In the genomic region with DNA sequence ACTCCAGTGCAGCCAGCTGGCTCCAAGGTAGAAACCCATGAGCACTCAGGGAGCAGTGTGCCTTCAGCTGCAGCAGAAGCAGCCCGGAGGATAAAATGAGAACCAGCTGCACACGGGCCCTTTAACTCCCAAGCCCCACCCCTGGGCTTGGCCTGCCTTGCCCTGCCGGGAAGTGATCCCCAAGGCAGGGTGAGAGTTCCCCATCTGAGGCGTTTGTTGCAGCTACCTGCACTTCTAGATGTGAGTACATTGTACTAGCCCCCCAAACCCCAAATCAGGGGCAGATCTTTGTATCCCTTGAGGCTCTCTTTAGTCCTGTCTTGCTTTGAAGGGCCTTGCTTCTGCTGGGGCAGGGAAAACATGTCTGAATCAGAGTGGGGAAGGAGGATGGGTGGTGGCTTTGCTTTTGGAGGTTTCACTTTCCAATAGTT, we compare ENCODE assay signal across 8 cellular contexts.
DNase-seq lines count a peak whose midpoint lies in the region; ATAC-seq and TF ChIP-seq lines count a peak whose summit lies in the region.

A gene (plus strand): TSS at position 192 of the 431 bp plus-strand sequence. CDS start 10,088 bp downstream, outside the sequence.

- no peak for ATAC-seq in activated CD4-positive, CD25-positive, alpha-beta regulatory T cell treated with anti-CD3 and anti-CD28 coated beads, Interleukin-2, amount 50 U/mL, for 24 hours
- ATAC-seq in GM21723 (IDR thresholded peaks at IDR 0.05; ENCODE audit: unreplicated experiment): no peak

- peaks cover 21% of the 10 kb centered on the region for H3K36me3 Mint-ChIP-seq in nephron progenitor cell (ENCODE audit: low read depth)

- peak within 1 kb of the TSS; percentile 99 for H3K4me3 ChIP-seq in fibroblast of mammary gland (ENCODE audit: control insufficient read depth, low read depth, low read length)

- H3K27me3 Mint-ChIP-seq in nephron progenitor cell (ENCODE audit: low read depth, poor library complexity): peaks cover 3% of the 10 kb centered on the region

- TF ChIP-seq CTCF in fibroblast of mammary gland (conservative IDR thresholded peaks at IDR 0.05; ENCODE audit: control insufficient read depth, insufficient read depth, low read depth, low read length) (no peak), nephron progenitor cell (IDR thresholded peaks at IDR 0.05) (no peak)

- DNase-seq in activated CD4-positive, CD25-positive, alpha-beta regulatory T cell treated with anti-CD3 and anti-CD28 coated beads, Interleukin-2, amount 50 U/mL, for 72 hours: peak; percentile 57
- DNase-seq in NCI-H524 (lab: John Stamatoyannopoulos, UW) (peak; percentile 97 to 98), fibroblast of mammary gland (ENCODE audit: low read depth) (peak; percentile 77), nephron progenitor cell (peak; percentile 27), middle frontal gyrus (ENCODE audit: extremely low spot score, low spot score) (no peak)
- DNase-seq in activated T-cell treated with anti-CD3 and anti-CD28 coated beads, Interleukin-2, amount 50 U/mL, for 48 hours: peak; percentile 75 to 80

- H3K27ac Mint-ChIP-seq in nephron progenitor cell: peak within 1 kb of the TSS; percentile 85

- H3K4me1 Mint-ChIP-seq in nephron progenitor cell: peaks cover 72% of the 10 kb centered on the region

- H3K9me3 Mint-ChIP-seq in nephron progenitor cell: no peaks in the 10 kb centered on the region

- peak within 1 kb of the TSS; percentile 57 for H3K4me3 Mint-ChIP-seq in nephron progenitor cell
